Comparison of ENCODE assay signal across 8 cellular contexts in genomic region chr3:129829640-129830039, GRCh38.
A peak's percentile ranks its signal among the peaks of the same experiment; 100 is the strongest.
DNase-seq lines count a peak whose midpoint lies in the region; ATAC-seq, FAIRE-seq and TF ChIP-seq lines count a peak whose summit lies in the region.

No MANE protein-coding gene starts in this region.

- no peaks in the 10 kb centered on the region for H3K4me1 ChIP-seq in pancreas

- peak in 5 of 10 experiments; percentile 2 to 16 (median 8) for DNase-seq in CD4-positive, alpha-beta T cell
- DNase-seq in H54 (ENCODE audit: insufficient read length, low spot score), result peak; percentile 39
- DNase-seq in NCI-H460 (ENCODE audit: extremely low read depth, low read depth), result peak; percentile 61
- DNase-seq in activated CD4-positive, alpha-beta memory T cell treated with anti-CD3 and anti-CD28 coated beads, Interleukin-2, amount 10 ng/mL, durations not matched to agents 7 days and 5 days, result peak; percentile 22
- peak; percentile 56 for DNase-seq in glomerular endothelial cell (ENCODE audit: extremely low read depth, low read depth, low spot score)
- DNase-seq in pancreas, result peak in 3 of 6 donors; percentile 17 to 48 (median 28)

- peaks cover 32% of the 10 kb centered on the region for H3K4me1 Mint-ChIP-seq in CD4-positive, alpha-beta T cell (ENCODE audit: low read depth)
- H3K4me1 Mint-ChIP-seq in activated CD4-positive, alpha-beta memory T cell treated with anti-CD3 and anti-CD28 coated beads, Interleukin-2, amount 10 ng/mL, durations not matched to agents 7 days and 5 days, result peaks cover 26% of the 10 kb centered on the region

- FAIRE-seq in H54 (lab: Jason Lieb, UNC) (peak; percentile 97), pancreas (lab: Jason Lieb, UNC) (peak; percentile 91)

- H3K36me3 ChIP-seq in pancreas, result no peaks in the 10 kb centered on the region

- H3K36me3 Mint-ChIP-seq in CD4-positive, alpha-beta T cell (ENCODE audit: low read depth), result peaks cover 19% of the 10 kb centered on the region
- no peaks in the 10 kb centered on the region for H3K36me3 Mint-ChIP-seq in activated CD4-positive, alpha-beta memory T cell treated with anti-CD3 and anti-CD28 coated beads, Interleukin-2, amount 10 ng/mL, durations not matched to agents 7 days and 5 days (ENCODE audit: low read depth)

- no peak overlapping the region for H3K4me3 Mint-ChIP-seq in CD4-positive, alpha-beta T cell
- H3K4me3 Mint-ChIP-seq in activated CD4-positive, alpha-beta memory T cell treated with anti-CD3 and anti-CD28 coated beads, Interleukin-2, amount 10 ng/mL, durations not matched to agents 7 days and 5 days, result no peak overlapping the region

- H3K27ac Mint-ChIP-seq in CD4-positive, alpha-beta T cell, result no peak overlapping the region
- peak overlapping the region; percentile 37 for H3K27ac Mint-ChIP-seq in activated CD4-positive, alpha-beta memory T cell treated with anti-CD3 and anti-CD28 coated beads, Interleukin-2, amount 10 ng/mL, durations not matched to agents 7 days and 5 days

- intact Hi-C loops in CD4-positive, alpha-beta T cell (cut with DNase I, micrococcal nuclease), result loop anchor here (2.0 to 10.0 kb wide), 6 partner anchors 103 to 447 kb away; no protein-coding TSS in a partner anchor
- intact Hi-C loops in pancreas (cut with DNase I), result loop anchor here in 2 of 3 donors (5.0 to 10.0 kb wide), 3 partner anchors 175 to 335 kb away; no protein-coding TSS in a partner anchor

- peak; percentile 65 for ATAC-seq in CD4-positive, alpha-beta T cell (ENCODE audit: poor library complexity)
- ATAC-seq in pancreas (peak; percentile 78 to 95 (median 94)), GM19035 (IDR thresholded peaks at IDR 0.05; ENCODE audit: unreplicated experiment) (no peak), HG03432 (IDR thresholded peaks at IDR 0.05; ENCODE audit: unreplicated experiment) (no peak)

- no peaks in the 10 kb centered on the region for H3K27me3 Mint-ChIP-seq in CD4-positive, alpha-beta T cell
- no peaks in the 10 kb centered on the region for H3K27me3 Mint-ChIP-seq in activated CD4-positive, alpha-beta memory T cell treated with anti-CD3 and anti-CD28 coated beads, Interleukin-2, amount 10 ng/mL, durations not matched to agents 7 days and 5 days

- H3K27ac ChIP-seq in CD4-positive, alpha-beta T cell (ENCODE audit: low read depth, low read length), result no peak overlapping the region
- H3K27ac ChIP-seq in pancreas, result no peak overlapping the region

- H3K9me3 ChIP-seq in CD4-positive, alpha-beta T cell (ENCODE audit: control insufficient read depth, low read length), result no peaks in the 10 kb centered on the region
- no peaks in the 10 kb centered on the region for H3K9me3 ChIP-seq in pancreas

- no peak overlapping the region for H3K4me3 ChIP-seq in pancreas

- no peak for TF ChIP-seq POLR2A in H54 (IDR thresholded peaks at IDR 0.05; ENCODE audit: low read depth, low read length)

- TF ChIP-seq CTCF in CD4-positive, alpha-beta T cell (IDR thresholded peaks at IDR 0.05), result peak; percentile 60
- peak in 3 of 4 donors; percentile 33 to 42 (median 35) for TF ChIP-seq CTCF in pancreas (IDR thresholded peaks at IDR 0.05)

- no peaks in the 10 kb centered on the region for H3K9me3 Mint-ChIP-seq in CD4-positive, alpha-beta T cell
- no peaks in the 10 kb centered on the region for H3K9me3 Mint-ChIP-seq in activated CD4-positive, alpha-beta memory T cell treated with anti-CD3 and anti-CD28 coated beads, Interleukin-2, amount 10 ng/mL, durations not matched to agents 7 days and 5 days

- POLR2A ChIA-PET in CD4-positive, alpha-beta T cell (lab: Charles Lee), result interaction anchor here (1.0 to 1.2 kb wide), 2 partner anchors 203 to 339 kb away, joined by 3 read pairs; no protein-coding TSS in a partner anchor
- POLR2A ChIA-PET in activated CD4-positive, alpha-beta memory T cell treated with anti-CD3 and anti-CD28 coated beads, Interleukin-2, amount 10 ng/mL, durations not matched to agents 7 days and 5 days (lab: Charles Lee), result no interaction called here

- H3K27me3 ChIP-seq in CD4-positive, alpha-beta T cell (ENCODE audit: control insufficient read depth, insufficient read depth, low read length), result no peaks in the 10 kb centered on the region
- no peaks in the 10 kb centered on the region for H3K27me3 ChIP-seq in pancreas

- CTCF ChIA-PET in CD4-positive, alpha-beta T cell (lab: Charles Lee), result interaction anchor here (0.7 to 1.1 kb wide), 3 partner anchors 338 to 446 kb away, joined by 3 read pairs; no protein-coding TSS in a partner anchor
- CTCF ChIA-PET in activated CD4-positive, alpha-beta memory T cell treated with anti-CD3 and anti-CD28 coated beads, Interleukin-2, amount 10 ng/mL, durations not matched to agents 7 days and 5 days (lab: Charles Lee), result interaction anchor here (1.2 to 1.9 kb wide), 4 partner anchors 80 to 446 kb away, joined by 4 to 7 read pairs (median 6); no protein-coding TSS in a partner anchor

Comparison
In these comparisons a context has a peak if more than half of its experiments do, and no peak if none do; other contexts are left out.
1. ATAC-seq: peak in CD4-positive, alpha-beta T cell (single experiment) and pancreas (4 of 4); none in GM19035 (single experiment) and HG03432 (single experiment).